Comparison of ENCODE assay signal across 27 cellular contexts in genomic region chr6:137334094-137334493, GRCh38.
DNase-seq lines count a peak whose midpoint lies in the region; ATAC-seq, FAIRE-seq and TF ChIP-seq lines count a peak whose summit lies in the region.
"Had no signal": no experiment of that assay in that cellular context is flagged by ENCODE, and none has a peak within 500 bp of the region (broad histone marks: within the 10 kb centered on the region; RNA-seq: fewer than 3 reads in every experiment).

No MANE protein-coding gene starts in this region.

- peak overlapping the region in 1 of 3 donors; percentile 15 for H3K4me3 ChIP-seq in skeletal muscle tissue (ENCODE audit: low read length in 3 of 3)
- H3K4me3 ChIP-seq: A549; BLaER1 treated with 17β-estradiol and CSF1 and Interleukin-3, amounts not matched to agents 10 nM and 100 nM; HAP-1 had no signal

- H3K9ac ChIP-seq in skeletal muscle tissue (ENCODE audit: low read depth in 1 of 3, low read length in 3 of 3) = no peak overlapping the region
- H3K9ac ChIP-seq: BLaER1 treated with 17β-estradiol and CSF1 and Interleukin-3, amounts not matched to agents 10 nM and 100 nM had no signal

- intact Hi-C loops in Right ventricle myocardium superior (cut with DNase I) (no loop called here), left cardiac atrium (cut with DNase I) (no loop called here), left ventricle myocardium superior (cut with micrococcal nuclease) (no loop called here)

- no peak for DNase-seq in Right ventricle myocardium superior
- no peak for DNase-seq in left cardiac atrium
- no peak for DNase-seq in GM19239 (ENCODE audit: insufficient read length, low spot score)
- DNase-seq in left ventricle myocardium superior = no peak
- DNase-seq in WTC11 (ENCODE audit: low spot score) = no peak
- no peak for DNase-seq in stimulated activated CD8-positive, alpha-beta memory T cell treated with anti-CD3 and anti-CD28 coated beads, Interleukin-4, amount 100 ng/mL, for 48 hours
- DNase-seq: 8988T; ACHN; AML-193; BE2C; Calu3; CD4-positive, alpha-beta T cell; CD8-positive, alpha-beta memory T cell; COR-L47; DMS53; DMS79 treated with DMSO at 0.1 percent for 48 hours; GF-D8; GOT3; HFFc6 had no signal

- no peak overlapping the region for H3K27ac Mint-ChIP-seq in WTC11
- H3K27ac Mint-ChIP-seq: CD14-positive monocyte; CD4-positive, alpha-beta T cell; CD8-positive, alpha-beta memory T cell; HFFc6 had no signal

- no peak overlapping the region for H3K4me3 Mint-ChIP-seq in WTC11
- H3K4me3 Mint-ChIP-seq: CD4-positive, alpha-beta T cell; CD8-positive, alpha-beta memory T cell; HFFc6 had no signal

- no peaks in the 10 kb centered on the region for H3K36me3 Mint-ChIP-seq in WTC11
- H3K36me3 Mint-ChIP-seq: CD14-positive monocyte had no signal

- POLR2A ChIA-PET in WTC11 (lab: Charles Lee) = no interaction called here

- H3K9me3 Mint-ChIP-seq in WTC11 = no peaks in the 10 kb centered on the region
- H3K9me3 Mint-ChIP-seq: CD14-positive monocyte; CD4-positive, alpha-beta T cell; CD8-positive, alpha-beta memory T cell; HFFc6 had no signal

- no peaks in the 10 kb centered on the region for H3K9me3 ChIP-seq in skeletal muscle tissue (ENCODE audit: control insufficient read depth in 3 of 3, low read length in 3 of 3)
- H3K9me3 ChIP-seq: A549; BE2C; BLaER1 treated with 17β-estradiol and CSF1 and Interleukin-3, amounts not matched to agents 10 nM and 100 nM; HAP-1 had no signal

- no peak for TF ChIP-seq CTCF in WTC11 (IDR thresholded peaks at IDR 0.05)

- H3K36me3 ChIP-seq in skeletal muscle tissue (ENCODE audit: control insufficient read depth in 3 of 3, insufficient read depth in 3 of 3, low read length in 3 of 3) = no peaks in the 10 kb centered on the region
- H3K36me3 ChIP-seq: BE2C; BLaER1 treated with 17β-estradiol and CSF1 and Interleukin-3, amounts not matched to agents 10 nM and 100 nM; HAP-1 had no signal

- peak overlapping the region; percentile 70 for H3K27ac ChIP-seq in skeletal muscle tissue (ENCODE audit: low read depth, low read length)
- H3K27ac ChIP-seq: A549; BLaER1 treated with 17β-estradiol and CSF1 and Interleukin-3, amounts not matched to agents 10 nM and 100 nM had no signal

- ATAC-seq in Right ventricle myocardium superior (ENCODE audit: poor library complexity) (peak; percentile 71), left cardiac atrium (no peak), left ventricle myocardium superior (peak; percentile 70), WTC11 (no peak)
- ATAC-seq: A549 had no signal

- H3K27me3 Mint-ChIP-seq in WTC11 (ENCODE audit: low read depth) = no peaks in the 10 kb centered on the region

- CTCF ChIA-PET in WTC11 (lab: Charles Lee) = no interaction called here

- H3K27me3 ChIP-seq in skeletal muscle tissue (ENCODE audit: control insufficient read depth in 3 of 3, insufficient read depth in 3 of 3, low read length in 3 of 3) = no peaks in the 10 kb centered on the region
- H3K27me3 ChIP-seq: BLaER1 treated with 17β-estradiol and CSF1 and Interleukin-3, amounts not matched to agents 10 nM and 100 nM had no signal

- H3K4me1 ChIP-seq in skeletal muscle tissue (ENCODE audit: control insufficient read depth in 3 of 3, insufficient read depth in 3 of 3, low read length in 3 of 3) = peaks cover 5 to 16% (median 6%) of the 10 kb centered on the region in 3 donors
- H3K4me1 ChIP-seq: BE2C; BLaER1 treated with 17β-estradiol and CSF1 and Interleukin-3, amounts not matched to agents 10 nM and 100 nM; HAP-1 had no signal

- FAIRE-seq in GM19239 (lab: Jason Lieb, UNC) = peak; percentile 23
- FAIRE-seq: A549, GM12891, GM18507, H54 had no signal

- H3K4me1 Mint-ChIP-seq in WTC11 = 0 out of 2 replicates have a peak, but pooled peaks cover 9% of the 10 kb centered on the region
- H3K4me1 Mint-ChIP-seq: CD14-positive monocyte; CD8-positive, alpha-beta memory T cell had no signal

TF ChIP-seq in WTC11, 78 proteins besides CTCF, POLR2A, EP300 and RAD21:
- TF ChIP-seq ZNF219 (CRISPR knock-in tag; IDR thresholded peaks at IDR 0.05; ENCODE audit: borderline replicate concordance) = no peak
- no peak for TF ChIP-seq EMX1 (CRISPR knock-in tag; IDR thresholded peaks at IDR 0.05)
- TF ChIP-seq NFATC4 (CRISPR knock-in tag; IDR thresholded peaks at IDR 0.05) = no peak
- no peak for TF ChIP-seq ZBTB43 (CRISPR knock-in tag; IDR thresholded peaks at IDR 0.05)
- no peak for TF ChIP-seq ZNF416 (CRISPR knock-in tag; IDR thresholded peaks at IDR 0.05)
- TF ChIP-seq GTF2I (CRISPR knock-in tag; conservative IDR thresholded peaks at IDR 0.05) = no peak
- TF ChIP-seq FOXP4 (CRISPR knock-in tag; IDR thresholded peaks at IDR 0.05) = no peak
- no peak for TF ChIP-seq NR3C1 (CRISPR knock-in tag; conservative IDR thresholded peaks at IDR 0.05; ENCODE audit: low read depth)
- no peak for TF ChIP-seq MLX (CRISPR knock-in tag; IDR thresholded peaks at IDR 0.05)
- TF ChIP-seq FOXK1 (CRISPR knock-in tag; IDR thresholded peaks at IDR 0.05) = no peak
- no peak for TF ChIP-seq HMGXB4 (CRISPR knock-in tag; IDR thresholded peaks at IDR 0.05)
- no peak for TF ChIP-seq NR2C2 (CRISPR knock-in tag; IDR thresholded peaks at IDR 0.05)
- TF ChIP-seq MYBL2 (CRISPR knock-in tag; IDR thresholded peaks at IDR 0.05) = no peak

Comparison
In these comparisons a context has a peak if more than half of its experiments do, and no peak if none do; other contexts are left out.
1. ATAC-seq: peak in Right ventricle myocardium superior (single experiment) and left ventricle myocardium superior (single experiment); none in left cardiac atrium (0 of 2) and WTC11 (single experiment).